Comparison of ENCODE assay signal across 8 cellular contexts in genomic region chr3:126083511-126083912, GRCh38. TPM values are rescaled to one million over a fixed set of nuclear protein-coding genes. Genes with fewer than 3 reads are reported as not detected.
DNase-seq lines count a peak whose midpoint lies in the region; ATAC-seq and TF ChIP-seq lines count a peak whose summit lies in the region.

No MANE protein-coding gene starts in this region.

- no peaks in the 10 kb centered on the region for H3K9me3 Mint-ChIP-seq in activated T-cell treated with anti-CD3 and anti-CD28 coated beads, Interleukin-2, amount 50 U/mL, for 4 hours
- H3K9me3 Mint-ChIP-seq in neural progenitor cell = peaks cover 29% of the 10 kb centered on the region

- no peaks in the 10 kb centered on the region for H3K4me1 ChIP-seq in neural progenitor cell

- ATAC-seq in HG02798 (IDR thresholded peaks at IDR 0.05; ENCODE audit: poor library complexity, unreplicated experiment) = peak; percentile 41
- ATAC-seq in activated T-cell treated with anti-CD3 and anti-CD28 coated beads, Interleukin-2, amount 50 U/mL, for 4 hours = peak; percentile 59 to 67

- H3K4me3 Mint-ChIP-seq in activated T-cell treated with anti-CD3 and anti-CD28 coated beads, Interleukin-2, amount 50 U/mL, for 4 hours = peak overlapping the region; percentile 92
- peak overlapping the region; percentile 95 for H3K4me3 Mint-ChIP-seq in neural progenitor cell

- H3K79me2 ChIP-seq in neural progenitor cell (ENCODE audit: low read depth) = peaks cover 6% of the 10 kb centered on the region

- no peaks in the 10 kb centered on the region for H3K36me3 Mint-ChIP-seq in activated T-cell treated with anti-CD3 and anti-CD28 coated beads, Interleukin-2, amount 50 U/mL, for 4 hours (ENCODE audit: insufficient read depth)
- peaks cover 10% of the 10 kb centered on the region for H3K36me3 Mint-ChIP-seq in neural progenitor cell

- no peaks in the 10 kb centered on the region for H3K27me3 Mint-ChIP-seq in activated T-cell treated with anti-CD3 and anti-CD28 coated beads, Interleukin-2, amount 50 U/mL, for 4 hours (ENCODE audit: low read depth)
- peaks cover 3% of the 10 kb centered on the region for H3K27me3 Mint-ChIP-seq in neural progenitor cell (ENCODE audit: insufficient read depth, low read depth)

- H3K27me3 ChIP-seq in neural progenitor cell = no peaks in the 10 kb centered on the region

- DNase-seq in GM12864 (ENCODE audit: low read depth) = no peak
- peak; percentile 87 for DNase-seq in NCI-H146 (lab: John Stamatoyannopoulos, UW)
- DNase-seq in activated T-cell treated with anti-CD3 and anti-CD28 coated beads, Interleukin-2, amount 50 U/mL, for 4 hours = peak; percentile 30
- no peak for DNase-seq in fibroblast of pulmonary artery (ENCODE audit: low read depth)
- peak; percentile 75 for DNase-seq in neural progenitor cell (ENCODE audit: low spot score)
- DNase-seq in cortex of kidney (lab: John Stamatoyannopoulos, UW) = no peak

- H4K20me1 ChIP-seq in neural progenitor cell (ENCODE audit: low read depth) = no peaks in the 10 kb centered on the region

- H3K4me2 ChIP-seq in neural progenitor cell = peak overlapping the region; percentile 93

- H3K4me3 ChIP-seq in GM12864 (ENCODE audit: low read depth, low read length) (peak overlapping the region; percentile 68), fibroblast of pulmonary artery (replicated peaks; ENCODE audit: low read depth, low read length) (peak overlapping the region; percentile 65), neural progenitor cell (peak overlapping the region; percentile 93)

- H3K9me3 ChIP-seq in neural progenitor cell (ENCODE audit: low read depth) = peaks cover 24% of the 10 kb centered on the region

- H3K27ac ChIP-seq in 22Rv1 (peak overlapping the region; percentile 50), neural progenitor cell (no peak overlapping the region)

- no peaks in the 10 kb centered on the region for H3K36me3 ChIP-seq in neural progenitor cell

- H3F3A ChIP-seq in neural progenitor cell (ENCODE audit: low read depth) = peaks cover 11% of the 10 kb centered on the region

- peaks cover 16% of the 10 kb centered on the region for H3K4me1 Mint-ChIP-seq in activated T-cell treated with anti-CD3 and anti-CD28 coated beads, Interleukin-2, amount 50 U/mL, for 4 hours (ENCODE audit: low read depth)
- H3K4me1 Mint-ChIP-seq in neural progenitor cell = peaks cover 7% of the 10 kb centered on the region

- TF ChIP-seq CTCF in 22Rv1 (IDR thresholded peaks at IDR 0.05) (no peak), GM12864 (IDR thresholded peaks at IDR 0.05; ENCODE audit: low read depth, low read length, missing control alignments) (no peak), fibroblast of pulmonary artery (IDR thresholded peaks at IDR 0.05; ENCODE audit: low read length, missing control alignments) (no peak), neural progenitor cell (IDR thresholded peaks at IDR 0.05) (no peak)

- H3K9ac ChIP-seq in neural progenitor cell = peak overlapping the region; percentile 39

- peak overlapping the region; percentile 99 for H2AFZ ChIP-seq in neural progenitor cell (replicated peaks)

- H3K27ac Mint-ChIP-seq in neural progenitor cell = no peak overlapping the region

RNA-seq across cellular contexts. Expression of gene SLC41A3, which starts 0.4 kb away (rescaled TPM):
- total RNA-seq in activated T-cell treated with anti-CD3 and anti-CD28 coated beads, Interleukin-2, amount 50 U/mL, for 4 hours = 10 to 100 TPM; 23.6 to 28.1 (median 25.4) TPM
- 24.9 and 52.3 TPM in 2 replicates for total RNA-seq in neural progenitor cell (ENCODE audit: low replicate concordance)

Comparison
In these comparisons a context has a peak if more than half of its experiments do, and no peak if none do; other contexts are left out.
1. DNase-seq: peak in NCI-H146 (single experiment), activated T-cell treated with anti-CD3 and anti-CD28 coated beads, Interleukin-2, amount 50 U/mL, for 4 hours (single experiment) and neural progenitor cell (single experiment); none in GM12864 (single experiment), fibroblast of pulmonary artery (single experiment) and cortex of kidney (single experiment).
2. Peak in every context shown above with its lines, with median percentiles within 50 percentile points of each other: H3K4me3 ChIP-seq.